In the genomic region with DNA sequence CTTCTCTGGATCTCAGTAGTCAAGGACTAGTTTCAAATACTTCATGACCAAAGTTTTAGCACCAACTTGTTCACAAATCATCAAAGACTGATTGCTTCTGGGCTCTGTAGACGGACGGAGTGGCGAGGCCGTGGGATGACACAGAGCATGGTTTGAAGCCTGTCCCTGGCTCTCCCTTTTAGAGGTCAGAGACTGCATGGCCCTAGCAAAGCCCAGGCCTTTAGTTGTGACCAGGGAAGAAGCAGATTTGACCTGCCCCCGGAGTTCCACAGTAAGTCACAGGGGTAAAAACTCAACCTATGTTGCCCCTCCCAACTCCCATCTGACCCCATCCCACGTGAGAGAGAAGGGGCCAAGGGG, we compare ENCODE assay signal across 30 cellular contexts.
"Had no signal": no experiment of that assay in that cellular context is flagged by ENCODE, and none has a peak within 500 bp of the region (broad histone marks: within the 10 kb centered on the region; RNA-seq: fewer than 3 reads in every experiment).

No MANE protein-coding gene starts in this region.

- H3K27ac Mint-ChIP-seq: endodermal cell, mesothelial cell of epicardium, progenitor cell of endocrine pancreas had no signal

- H3K4me1 Mint-ChIP-seq: endodermal cell had no signal

- H3K4me3 Mint-ChIP-seq: endodermal cell; mesothelial cell of epicardium; naive B cell; natural killer cell treated with Interleukin-12 subunit alpha and Interleukin-12 subunit beta and Interleukin-15 and Interleukin-18, amount 100 ng/mL, for 72 hours; neural crest cell had no signal

- DNase-seq: dorsolateral prefrontal cortex; effector CD4-positive, alpha-beta T cell; endodermal cell; foreskin fibroblast; gastrocnemius medialis; head of caudate nucleus; left lung; mesenchymal stem cell; mucosa of descending colon; naive B cell; pancreas; stimulated activated CD4-positive, alpha-beta T cell treated with anti-CD3 and anti-CD28 coated beads, Interleukin-12 subunit alpha, Interleukin-12 subunit beta, amount 100 ng/mL, for 4 hours; stimulated activated CD4-positive, alpha-beta T cell treated with anti-CD3 and anti-CD28 coated beads, Interleukin-1b, Interleukin-23, amount 100 ng/mL, for 48 hours; stimulated activated CD4-positive, alpha-beta T cell treated with anti-CD3 and anti-CD28 coated beads, Interleukin-4, amount 100 ng/mL, for 1 hour; stimulated activated CD8-positive, alpha-beta memory T cell treated with anti-CD3 and anti-CD28 coated beads, Interleukin-4, amount 100 ng/mL, for 48 hours; stimulated activated naive CD4-positive, alpha-beta T cell treated with Interleukin-2 at 50 U/mL for 16 hours; stomach; substantia nigra; upper lobe of left lung had no signal

- ATAC-seq: esophagus mucosa; gastrocnemius medialis; left lung; mucosa of descending colon; natural killer cell treated with Interleukin-12 subunit alpha and Interleukin-12 subunit beta and Interleukin-15 and Interleukin-18, amount 100 ng/mL, for 72 hours; pancreas; sciatic nerve had no signal

- H3K9me3 ChIP-seq: gastrocnemius medialis, left lung, mucosa of descending colon, neutrophil, pancreas, stomach, thoracic aorta, tibial nerve, upper lobe of left lung had no signal

- H3K4me1 ChIP-seq: gastrocnemius medialis, left lung, pancreas, stomach, upper lobe of left lung had no signal

- H3K36me3 Mint-ChIP-seq: natural killer cell treated with Interleukin-12 subunit alpha and Interleukin-12 subunit beta and Interleukin-15 and Interleukin-18, amount 100 ng/mL, for 72 hours had no signal

- H3K9me3 Mint-ChIP-seq: endodermal cell; natural killer cell treated with Interleukin-12 subunit alpha and Interleukin-12 subunit beta and Interleukin-15 and Interleukin-18, amount 100 ng/mL, for 72 hours had no signal

- H3K4me3 ChIP-seq: dorsolateral prefrontal cortex, gastrocnemius medialis, left lung, mucosa of descending colon, pancreas, smooth muscle cell, stomach, thoracic aorta, tibial nerve, upper lobe of left lung had no signal

- H3K36me3 ChIP-seq: gastrocnemius medialis, pancreas had no signal

- H3K27me3 ChIP-seq: dorsolateral prefrontal cortex, gastrocnemius medialis, left lung, neutrophil, pancreas, stomach, tibial nerve, upper lobe of left lung had no signal

- H3K27ac ChIP-seq: dorsolateral prefrontal cortex, epithelial cell of prostate, gastrocnemius medialis, left lung, neutrophil, pancreas, stomach, thoracic aorta, tibial nerve, upper lobe of left lung had no signal

- H3K4me2 ChIP-seq: smooth muscle cell had no signal

- H3K27me3 Mint-ChIP-seq: naive B cell; natural killer cell treated with Interleukin-12 subunit alpha and Interleukin-12 subunit beta and Interleukin-15 and Interleukin-18, amount 100 ng/mL, for 72 hours had no signal
